Comparison of ENCODE assay signal across 8 cellular contexts in the genomic region with DNA sequence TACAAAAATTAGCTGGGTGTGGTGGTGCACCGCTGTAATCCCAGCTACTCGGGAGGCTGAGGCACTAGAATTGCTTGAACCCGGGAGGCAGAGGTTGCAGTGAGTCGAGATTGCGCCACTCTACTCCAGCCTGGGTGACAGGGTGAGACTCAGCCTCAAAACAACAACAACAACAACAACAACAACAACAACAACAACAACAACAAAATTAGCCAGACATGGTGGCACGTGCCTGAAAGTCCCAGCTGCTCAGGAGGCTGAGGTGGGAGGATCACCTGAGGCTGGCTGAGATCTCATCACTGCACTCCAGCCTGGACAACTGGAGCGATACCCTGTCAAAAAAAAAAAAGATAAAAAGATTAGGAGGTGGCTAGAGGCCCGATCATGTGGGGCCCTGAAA. TPM values are rescaled to one million over a fixed set of nuclear protein-coding genes. Genes with fewer than 3 reads are reported as not detected.
A peak's percentile ranks its signal among the peaks of the same experiment; 100 is the strongest.
DNase-seq lines count a peak whose midpoint lies in the region; ATAC-seq and TF ChIP-seq lines count a peak whose summit lies in the region.
"Not testable (repeated sequence)": the region's sequence is repeated elsewhere in the genome, so short reads cannot be mapped to it uniquely, and the experiment has no call there.

No MANE protein-coding gene starts in this region.

- H3K4me1 Mint-ChIP-seq in Caco-2 (ENCODE audit: low read depth, unreplicated experiment) (peaks cover 52% of the 10 kb centered on the region), H9 (peaks cover 49 to 50% of the 10 kb centered on the region in 2 experiments), T-helper 17 cell (peaks cover 37% of the 10 kb centered on the region), neural crest cell (peaks cover 32% of the 10 kb centered on the region)
- H3K4me1 Mint-ChIP-seq in activated naive CD8-positive, alpha-beta T cell treated with anti-CD3 and anti-CD28 coated beads, Interleukin-2, amount 10 ng/mL, durations not matched to agents 7 days and 5 days: peaks cover 39% of the 10 kb centered on the region
- H3K4me1 Mint-ChIP-seq in dendritic cell treated with granulocyte-macrophage colony-stimulating factor and Interleukin-4, amounts not matched to agents 40 ng/mL and 50 ng/mL, for 4 days (ENCODE audit: low read depth): peaks cover 82% of the 10 kb centered on the region

- H3K56ac ChIP-seq in H9 (ENCODE audit: insufficient read length, low read depth, low read length): not testable (repeated sequence)

- H3K23me2 ChIP-seq in H9 (ENCODE audit: insufficient read length, low read depth, low read length, poor library complexity, severe bottlenecking): not testable (repeated sequence)

- not testable (repeated sequence) for H3K14ac ChIP-seq in H9 (ENCODE audit: insufficient read depth, low read length); trophoblast cell (ENCODE audit: low read length)

- TF ChIP-seq CTCF in Caco-2 (IDR thresholded peaks at IDR 0.05; ENCODE audit: insufficient read depth in 1 of 2, low read depth in 1 of 2, low read length in 1 of 2, severe bottlenecking in 1 of 2, unreplicated experiment in 1 of 2); H9 (conservative IDR thresholded peaks at IDR 0.05); neural crest cell (conservative IDR thresholded peaks at IDR 0.05): not testable (repeated sequence)

- ATAC-seq in T-helper 17 cell; activated naive CD8-positive, alpha-beta T cell treated with anti-CD3 and anti-CD28 coated beads, Interleukin-2, amount 10 ng/mL, durations not matched to agents 7 days and 5 days (ENCODE audit: low read depth): not testable (repeated sequence)

- not testable (repeated sequence) for H2BK5ac ChIP-seq in H9 (ENCODE audit: insufficient read length, low read length); trophoblast cell (ENCODE audit: low read depth, low read length, poor library complexity)

- not testable (repeated sequence) for H2BK12ac ChIP-seq in H9 (ENCODE audit: insufficient read length, low read depth, low read length); trophoblast cell (ENCODE audit: low read length)

- H3K4me3 Mint-ChIP-seq in Caco-2 (ENCODE audit: unreplicated experiment); H9; T-helper 17 cell; activated naive CD8-positive, alpha-beta T cell treated with anti-CD3 and anti-CD28 coated beads, Interleukin-2, amount 10 ng/mL, durations not matched to agents 7 days and 5 days; dendritic cell treated with granulocyte-macrophage colony-stimulating factor and Interleukin-4, amounts not matched to agents 40 ng/mL and 50 ng/mL, for 4 days; neural crest cell: not testable (repeated sequence)

- H2BK20ac ChIP-seq in H9 (ENCODE audit: low read depth, low read length, poor library complexity, severe bottlenecking): not testable (repeated sequence)

- not testable (repeated sequence) for H3K9me3 Mint-ChIP-seq in Caco-2 (ENCODE audit: unreplicated experiment); H9; activated naive CD8-positive, alpha-beta T cell treated with anti-CD3 and anti-CD28 coated beads, Interleukin-2, amount 10 ng/mL, durations not matched to agents 7 days and 5 days; dendritic cell treated with granulocyte-macrophage colony-stimulating factor and Interleukin-4, amounts not matched to agents 40 ng/mL and 50 ng/mL, for 4 days; neural crest cell

- not testable (repeated sequence) for H2AFZ ChIP-seq in H9 (ENCODE audit: low read length); trophoblast cell (ENCODE audit: insufficient read depth, low read length, poor library complexity)

- H3K36me3 ChIP-seq in BLaER1 treated with 17β-estradiol and CSF1 and Interleukin-3, amounts not matched to agents 10 nM and 100 nM: peaks cover 46 to 80% (median 75%) of the 10 kb centered on the region in 11 experiments
- H3K36me3 ChIP-seq in Caco-2 (ENCODE audit: control insufficient read depth, insufficient read depth, low read length); trophoblast cell (ENCODE audit: control insufficient read depth in 1 of 2, insufficient read depth in 2 of 2, low read length in 2 of 2): not testable (repeated sequence)

- CTCF ChIA-PET in Caco-2 (lab: Charles Lee): interaction anchor here (0.6 kb wide), 1 partner anchor 336 kb away, joined by 3 read pairs; no protein-coding TSS in a partner anchor

- H3K23ac ChIP-seq in H9 (ENCODE audit: insufficient read length, low read depth, low read length); trophoblast cell (ENCODE audit: low read length): not testable (repeated sequence)

- not testable (repeated sequence) for H3K18ac ChIP-seq in H9 (ENCODE audit: insufficient read length, low read depth, low read length); trophoblast cell (ENCODE audit: low read length)

- not testable (repeated sequence) for H2BK15ac ChIP-seq in H9 (ENCODE audit: low read depth, low read length)

- DNase-seq in Caco-2; H9; T-helper 17 cell; activated naive CD8-positive, alpha-beta T cell treated with anti-CD3 and anti-CD28 coated beads, Interleukin-2, amount 10 ng/mL, durations not matched to agents 7 days and 5 days; neural crest cell (ENCODE audit: low read depth, low spot score); trophoblast cell: not testable (repeated sequence)

- not testable (repeated sequence) for H3T11ph ChIP-seq in H9 (ENCODE audit: low read length)

- H3K36me3 Mint-ChIP-seq in Caco-2 (ENCODE audit: insufficient read depth, unreplicated experiment) (peaks cover 13% of the 10 kb centered on the region), H9 (ENCODE audit: insufficient read depth in 1 of 3, low read depth in 3 of 3) (peaks cover 33 to 54% (median 52%) of the 10 kb centered on the region in 3 experiments; a peak in 6 of 7 replicates)
- H3K36me3 Mint-ChIP-seq in T-helper 17 cell (ENCODE audit: low read depth); neural crest cell (ENCODE audit: low read depth): not testable (repeated sequence)
- H3K36me3 Mint-ChIP-seq in activated naive CD8-positive, alpha-beta T cell treated with anti-CD3 and anti-CD28 coated beads, Interleukin-2, amount 10 ng/mL, durations not matched to agents 7 days and 5 days: peaks cover 20% of the 10 kb centered on the region
- peaks cover 41% of the 10 kb centered on the region for H3K36me3 Mint-ChIP-seq in dendritic cell treated with granulocyte-macrophage colony-stimulating factor and Interleukin-4, amounts not matched to agents 40 ng/mL and 50 ng/mL, for 4 days (ENCODE audit: low read depth)

- H3K79me1 ChIP-seq in H9 (ENCODE audit: insufficient read depth, low read depth, low read length, poor library complexity, severe bottlenecking) (peaks cover 17% of the 10 kb centered on the region), trophoblast cell (ENCODE audit: low read length) (peaks cover 18% of the 10 kb centered on the region)

- not testable (repeated sequence) for H3K9ac ChIP-seq in BLaER1 treated with 17β-estradiol and CSF1 and Interleukin-3, amounts not matched to agents 10 nM and 100 nM; H9 (ENCODE audit: extremely low read depth, insufficient read length, low read length); trophoblast cell (ENCODE audit: low read length)

- not testable (repeated sequence) for BruUV-seq in Caco-2 (replicated peaks; lab: Mats Ljungman, UMichigan)

- peaks cover 23% of the 10 kb centered on the region; the same call in 1 of the 2 replicates for H3K79me2 ChIP-seq in H9 (ENCODE audit: insufficient read depth, low read length)
- not testable (repeated sequence) for H3K79me2 ChIP-seq in trophoblast cell (ENCODE audit: control insufficient read depth, insufficient read depth, low read length, poor library complexity)

- H4K91ac ChIP-seq in H9 (ENCODE audit: insufficient read length, low read depth, low read length); trophoblast cell (ENCODE audit: low read depth, low read length): not testable (repeated sequence)

- peaks cover 65 to 100% (median 88%) of the 10 kb centered on the region in 11 experiments; a peak in 18 of 22 replicates for H4K20me1 ChIP-seq in BLaER1 treated with 17β-estradiol and CSF1 and Interleukin-3, amounts not matched to agents 10 nM and 100 nM
- H4K20me1 ChIP-seq in H9 (ENCODE audit: control insufficient read depth, insufficient read depth, insufficient read length): not testable (repeated sequence)

- peak overlapping the region in 6 of 11 experiments; percentile 89 to 95 (median 92); a peak in 6 of 22 replicates for H3K27ac ChIP-seq in BLaER1 treated with 17β-estradiol and CSF1 and Interleukin-3, amounts not matched to agents 10 nM and 100 nM
- H3K27ac ChIP-seq in H9 (ENCODE audit: insufficient read length, low read depth, low read length); trophoblast cell (ENCODE audit: low read depth, low read length): not testable (repeated sequence)

- WGBS in H9 (ENCODE audit: extremely low coverage, insufficient read length, low lambda C conversion rate): no CpG with 5 or more reads among the region's 8 CpGs
- WGBS in trophoblast cell (ENCODE audit: extremely low coverage, insufficient coverage, insufficient read length): no CpG with 5 or more reads among the region's 8 CpGs

- H3K4me3 ChIP-seq in BLaER1 treated with 17β-estradiol and CSF1 and Interleukin-3, amounts not matched to agents 10 nM and 100 nM; Caco-2 (ENCODE audit: low read depth, low read length); trophoblast cell (ENCODE audit: low read depth, low read length): not testable (repeated sequence)

- not testable (repeated sequence) for H4K12ac ChIP-seq in trophoblast cell (ENCODE audit: low read depth, low read length)

- peak overlapping the region in 3 of 11 experiments; percentile 25 to 95 (median 25); a peak in 3 of 22 replicates for H3K4me2 ChIP-seq in BLaER1 treated with 17β-estradiol and CSF1 and Interleukin-3, amounts not matched to agents 10 nM and 100 nM
- not testable (repeated sequence) for H3K4me2 ChIP-seq in H9 (ENCODE audit: insufficient read depth, insufficient read length, low read length); trophoblast cell (ENCODE audit: low read length)

- H3K9me3 ChIP-seq in BLaER1 treated with 17β-estradiol and CSF1 and Interleukin-3, amounts not matched to agents 10 nM and 100 nM (replicated peaks in 1 of 11); Caco-2; H9 (ENCODE audit: control insufficient read depth, low read depth, low read length); T-helper 17 cell (ENCODE audit: control insufficient read depth, low read length, poor library complexity, severe bottlenecking); trophoblast cell (ENCODE audit: insufficient read depth, low read depth, low read length): not testable (repeated sequence)

- POLR2A ChIA-PET in Caco-2 (lab: Charles Lee); activated naive CD8-positive, alpha-beta T cell treated with anti-CD3 and anti-CD28 coated beads, Interleukin-2, amount 10 ng/mL, durations not matched to agents 7 days and 5 days (lab: Charles Lee): not testable (repeated sequence)

- H3K27me3 ChIP-seq in BLaER1 treated with 17β-estradiol and CSF1 and Interleukin-3, amounts not matched to agents 10 nM and 100 nM; Caco-2 (replicated peaks; ENCODE audit: control insufficient read depth, insufficient read depth, low read length); H9 (ENCODE audit: insufficient read depth, low read length); trophoblast cell (ENCODE audit: insufficient read depth, low read length): not testable (repeated sequence)

- H4K5ac ChIP-seq in H9 (ENCODE audit: insufficient read length, low read depth, low read length): not testable (repeated sequence)

- H4K8ac ChIP-seq in H9 (replicated peaks; ENCODE audit: insufficient read length, low read depth, low read length); trophoblast cell (ENCODE audit: low read depth, low read length): not testable (repeated sequence)

- not testable (repeated sequence) for H2AK5ac ChIP-seq in H9 (ENCODE audit: insufficient read length, low read length); trophoblast cell (ENCODE audit: low read length)

- H3K4me1 ChIP-seq in BLaER1 treated with 17β-estradiol and CSF1 and Interleukin-3, amounts not matched to agents 10 nM and 100 nM: peaks cover 28 to 88% (median 62%) of the 10 kb centered on the region in 10 experiments
- peaks cover 63% of the 10 kb centered on the region for H3K4me1 ChIP-seq in Caco-2
- H3K4me1 ChIP-seq in H9 (ENCODE audit: insufficient read depth, low read length): peaks cover 22% of the 10 kb centered on the region; the same call in 1 of the 2 replicates
- H3K4me1 ChIP-seq in trophoblast cell (ENCODE audit: control insufficient read depth in 1 of 2, insufficient read depth in 2 of 2, low read length in 2 of 2): peaks cover 30 to 37% of the 10 kb centered on the region in 2 experiments

- intact Hi-C loops in Caco-2 (cut with micrococcal nuclease; ENCODE audit: unreplicated experiment); dendritic cell treated with granulocyte-macrophage colony-stimulating factor and Interleukin-4, amounts not matched to agents 40 ng/mL and 50 ng/mL, for 4 days (cut with micrococcal nuclease): not testable (repeated sequence)

- H3K27me3 Mint-ChIP-seq in Caco-2 (ENCODE audit: insufficient read depth, unreplicated experiment); H9 (ENCODE audit: low read depth); T-helper 17 cell; activated naive CD8-positive, alpha-beta T cell treated with anti-CD3 and anti-CD28 coated beads, Interleukin-2, amount 10 ng/mL, durations not matched to agents 7 days and 5 days; dendritic cell treated with granulocyte-macrophage colony-stimulating factor and Interleukin-4, amounts not matched to agents 40 ng/mL and 50 ng/mL, for 4 days; neural crest cell (ENCODE audit: low read depth): not testable (repeated sequence)

- not testable (repeated sequence) for H3K4ac ChIP-seq in H9 (ENCODE audit: low read depth, low read length)
- H3K4ac ChIP-seq in trophoblast cell (ENCODE audit: low read depth, low read length): peak overlapping the region; percentile 7

- not testable (repeated sequence) for H2BK120ac ChIP-seq in H9 (ENCODE audit: low read depth, low read length, poor library complexity, severe bottlenecking); trophoblast cell (ENCODE audit: insufficient read depth, low read length, poor library complexity)

- H3K27ac Mint-ChIP-seq in Caco-2 (ENCODE audit: unreplicated experiment): peak overlapping the region; percentile 71
- peak overlapping the region in 2 of 3 experiments; percentile 29 to 83; a peak in 3 of 7 replicates for H3K27ac Mint-ChIP-seq in H9
- H3K27ac Mint-ChIP-seq in T-helper 17 cell: peak overlapping the region; percentile 71
- H3K27ac Mint-ChIP-seq in activated naive CD8-positive, alpha-beta T cell treated with anti-CD3 and anti-CD28 coated beads, Interleukin-2, amount 10 ng/mL, durations not matched to agents 7 days and 5 days: peak overlapping the region; percentile 44
- H3K27ac Mint-ChIP-seq in dendritic cell treated with granulocyte-macrophage colony-stimulating factor and Interleukin-4, amounts not matched to agents 40 ng/mL and 50 ng/mL, for 4 days: peak overlapping the region; percentile 87
- peak overlapping the region; percentile 88 for H3K27ac Mint-ChIP-seq in neural crest cell (ENCODE audit: unreplicated experiment)

RNA-seq across cellular contexts. Expression of gene HK2, which starts 19.4 kb away (rescaled TPM):
- total RNA-seq in Caco-2 (2022) (19.9 and 22.6 TPM in 2 replicates), H9 (2021) (51.3 and 54.3 TPM in 2 replicates), T-helper 17 cell (10 to 100 TPM; 11.3 to 13.3 TPM), neural crest cell (40.1 and 43.3 TPM in 2 replicates)
- total RNA-seq in activated naive CD8-positive, alpha-beta T cell treated with anti-CD3 and anti-CD28 coated beads, Interleukin-2, amount 10 ng/mL, durations not matched to agents 7 days and 5 days: 10 to 100 TPM; 39.8 to 40.9 TPM
- 24.5 and 24.8 TPM in 2 replicates for polyA plus RNA-seq in trophoblast cell (2013)
